In the genomic region with DNA sequence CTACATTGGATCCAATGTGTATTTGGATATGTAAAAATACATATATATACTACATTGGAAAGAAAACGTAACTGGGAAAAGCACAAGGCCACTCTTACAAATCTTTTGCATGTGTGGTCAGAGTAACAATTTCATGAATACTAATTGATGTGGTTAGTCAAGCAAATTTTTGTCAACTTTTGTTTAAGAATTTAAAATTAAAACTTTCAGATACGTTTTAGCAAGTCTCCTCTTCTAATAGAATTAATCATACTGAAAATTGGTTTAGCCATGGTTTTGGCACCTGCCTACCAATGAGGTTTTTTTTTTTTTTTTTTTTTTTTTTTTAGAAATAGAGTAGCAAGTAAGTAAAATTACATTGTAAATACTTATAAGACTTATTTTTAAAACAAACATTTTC, we compare ENCODE assay signal across 22 cellular contexts.
DNase-seq lines count a peak whose midpoint lies in the region; ATAC-seq and TF ChIP-seq lines count a peak whose summit lies in the region.
"Had no signal": no experiment of that assay in that cellular context is flagged by ENCODE, and none has a peak within 500 bp of the region (broad histone marks: within the 10 kb centered on the region; RNA-seq: fewer than 3 reads in every experiment).

No MANE protein-coding gene starts in this region.

- in situ Hi-C loops in G401 (cut with HindIII; ENCODE audit: low sequenced_read_pairs): no loop called here

- no peaks in the 10 kb centered on the region for H3K27me3 ChIP-seq in neural progenitor cell
- H3K27me3 ChIP-seq: ovary had no signal

- peaks cover 86% of the 10 kb centered on the region for H3K79me2 ChIP-seq in neural progenitor cell (ENCODE audit: low read depth)

- peak overlapping the region; percentile 35 to 85 (median 83) for H3K4me3 Mint-ChIP-seq in brain
- H3K4me3 Mint-ChIP-seq in neural progenitor cell: peak overlapping the region; percentile 84
- H3K4me3 Mint-ChIP-seq in effector memory CD8-positive, alpha-beta T cell: no peak overlapping the region
- H3K4me3 Mint-ChIP-seq: activated CD4-positive, alpha-beta T cell treated with anti-CD3 and anti-CD28 coated beads, Interleukin-2, amount 10 ng/mL, durations not matched to agents 24 days and 14 days; activated T-cell treated with anti-CD3 and anti-CD28 coated beads, Interleukin-2, amount 50 U/mL, for 24 hours; central memory CD8-positive, alpha-beta T cell; naive thymus-derived CD8-positive, alpha-beta T cell had no signal

- H3K36me3 Mint-ChIP-seq in brain (no peaks in the 10 kb centered on the region), neural progenitor cell (no peaks in the 10 kb centered on the region)
- no peaks in the 10 kb centered on the region for H3K36me3 Mint-ChIP-seq in effector memory CD8-positive, alpha-beta T cell (ENCODE audit: insufficient read depth)
- H3K36me3 Mint-ChIP-seq: naive thymus-derived CD8-positive, alpha-beta T cell had no signal

- H3K4me3 ChIP-seq in neural progenitor cell: no peak overlapping the region
- H3K4me3 ChIP-seq: ovary, PC-9 had no signal

- no peak overlapping the region for H3K9ac ChIP-seq in neural progenitor cell

- H3K9me3 ChIP-seq in neural progenitor cell (ENCODE audit: low read depth): no peaks in the 10 kb centered on the region
- H3K9me3 ChIP-seq: ovary had no signal

- peaks cover 13% of the 10 kb centered on the region for H3F3A ChIP-seq in neural progenitor cell (ENCODE audit: low read depth)

- H3K4me2 ChIP-seq in neural progenitor cell: no peak overlapping the region
- H3K4me2 ChIP-seq: PC-9 had no signal

- H3K9me3 Mint-ChIP-seq in brain (no peaks in the 10 kb centered on the region), neural progenitor cell (no peaks in the 10 kb centered on the region)
- H3K9me3 Mint-ChIP-seq in effector memory CD8-positive, alpha-beta T cell: no peaks in the 10 kb centered on the region
- H3K9me3 Mint-ChIP-seq: activated CD4-positive, alpha-beta T cell treated with anti-CD3 and anti-CD28 coated beads, Interleukin-2, amount 10 ng/mL, durations not matched to agents 24 days and 14 days; activated T-cell treated with anti-CD3 and anti-CD28 coated beads, Interleukin-2, amount 50 U/mL, for 24 hours; central memory CD8-positive, alpha-beta T cell; naive thymus-derived CD8-positive, alpha-beta T cell had no signal

- TF ChIP-seq CTCF in brain (conservative IDR thresholded peaks at IDR 0.05) (no peak), neural progenitor cell (IDR thresholded peaks at IDR 0.05) (no peak)

- no peak overlapping the region for H2AFZ ChIP-seq in neural progenitor cell (replicated peaks)
- H2AFZ ChIP-seq: PC-9 had no signal

- H3K4me1 Mint-ChIP-seq in brain: peaks cover 86% of the 10 kb centered on the region
- peaks cover 65% of the 10 kb centered on the region for H3K4me1 Mint-ChIP-seq in neural progenitor cell
- H3K4me1 Mint-ChIP-seq in effector memory CD8-positive, alpha-beta T cell (ENCODE audit: low read depth in 2 of 2): peaks cover 4 to 20% of the 10 kb centered on the region in 2 donors

- no peak overlapping the region for H3K27ac ChIP-seq in neural progenitor cell
- H3K27ac ChIP-seq: ovary, PC-9, VCaP had no signal

- peaks cover 38% of the 10 kb centered on the region for H3K4me1 ChIP-seq in neural progenitor cell

- DNase-seq in NCI-H526 treated with DMSO at 0.1 percent for 48 hours (lab: John Stamatoyannopoulos, UW) (peak; percentile 91), neural progenitor cell (ENCODE audit: low spot score) (no peak), G401 (ENCODE audit: low spot score) (no peak)
- DNase-seq in effector memory CD8-positive, alpha-beta T cell: no peak
- DNase-seq in stimulated activated CD4-positive, alpha-beta T cell treated with anti-CD3 and anti-CD28 coated beads, Interleukin-12 subunit alpha, Interleukin-12 subunit beta, amount 100 ng/mL, for 4 hours: no peak
- DNase-seq: activated CD4-positive, alpha-beta T cell treated with anti-CD3 and anti-CD28 coated beads, Interleukin-2, amount 10 ng/mL, durations not matched to agents 24 days and 14 days; activated gamma-delta T cell treated with Interleukin-2 at 50 U/mL for 16 hours; activated T-cell treated with anti-CD3 and anti-CD28 coated beads, Interleukin-2, amount 50 U/mL, for 24 hours; Calu3; dermis blood vessel endothelial cell; left ventricle myocardium superior; naive thymus-derived CD8-positive, alpha-beta T cell; NCI-H1436; NCI-H446 treated with DMSO at 0.1 percent for 48 hours; ovary; PC-9; Right ventricle myocardium superior; trophoblast cell had no signal

- H3K27me3 Mint-ChIP-seq in brain (no peaks in the 10 kb centered on the region), neural progenitor cell (ENCODE audit: insufficient read depth, low read depth) (no peaks in the 10 kb centered on the region)
- no peaks in the 10 kb centered on the region for H3K27me3 Mint-ChIP-seq in effector memory CD8-positive, alpha-beta T cell
- H3K27me3 Mint-ChIP-seq: activated CD4-positive, alpha-beta T cell treated with anti-CD3 and anti-CD28 coated beads, Interleukin-2, amount 10 ng/mL, durations not matched to agents 24 days and 14 days; activated T-cell treated with anti-CD3 and anti-CD28 coated beads, Interleukin-2, amount 50 U/mL, for 24 hours; central memory CD8-positive, alpha-beta T cell; naive thymus-derived CD8-positive, alpha-beta T cell had no signal

- H3K36me3 ChIP-seq in neural progenitor cell: no peaks in the 10 kb centered on the region
- H3K36me3 ChIP-seq: ovary had no signal

- H4K20me1 ChIP-seq in neural progenitor cell (ENCODE audit: low read depth): peaks cover 19% of the 10 kb centered on the region

- ATAC-seq in GM18867 (IDR thresholded peaks at IDR 0.05; ENCODE audit: unreplicated experiment): peak; percentile 49
- no peak for ATAC-seq in effector memory CD8-positive, alpha-beta T cell (replicated peaks)
- ATAC-seq: left ventricle myocardium superior; naive thymus-derived CD8-positive, alpha-beta T cell had no signal

- H3K27ac Mint-ChIP-seq in brain (peak overlapping the region in 4 of 5 experiments; percentile 26 to 90 (median 47)), neural progenitor cell (no peak overlapping the region)
- no peak overlapping the region for H3K27ac Mint-ChIP-seq in effector memory CD8-positive, alpha-beta T cell
- H3K27ac Mint-ChIP-seq: activated CD4-positive, alpha-beta T cell treated with anti-CD3 and anti-CD28 coated beads, Interleukin-2, amount 10 ng/mL, durations not matched to agents 24 days and 14 days; activated T-cell treated with anti-CD3 and anti-CD28 coated beads, Interleukin-2, amount 50 U/mL, for 24 hours; naive thymus-derived CD8-positive, alpha-beta T cell had no signal

Comparison
In these comparisons a context has a peak if more than half of its experiments do, and no peak if none do; other contexts are left out.
1. H3K27ac Mint-ChIP-seq: peak in brain (4 of 5); none in neural progenitor cell (single experiment) and effector memory CD8-positive, alpha-beta T cell (0 of 2).
2. H3K4me3 Mint-ChIP-seq: peak in brain (5 of 5) and neural progenitor cell (single experiment); none in effector memory CD8-positive, alpha-beta T cell (0 of 2).